In genomic region chr17:27495460-27495859, GRCh38 we compare ENCODE assay signal across 12 cellular contexts. TPM values are rescaled to one million over a fixed set of nuclear protein-coding genes. Genes with fewer than 3 reads are reported as not detected.
DNase-seq lines count a peak whose midpoint lies in the region; ATAC-seq and TF ChIP-seq lines count a peak whose summit lies in the region.
"Had no signal": no experiment of that assay in that cellular context is flagged by ENCODE, and none has a peak within 500 bp of the region (broad histone marks: within the 10 kb centered on the region; RNA-seq: fewer than 3 reads in every experiment).

No MANE protein-coding gene starts in this region.

- peak overlapping the region; percentile 75 for H3K27ac Mint-ChIP-seq in endodermal cell

- H3K9ac ChIP-seq in endodermal cell (ENCODE audit: extremely low read depth, low read length, poor library complexity, severe bottlenecking): no peak overlapping the region

- H3K36me3 ChIP-seq in endodermal cell (ENCODE audit: control insufficient read depth, insufficient read depth, low read length) (peaks cover 7% of the 10 kb centered on the region), BE2C (no peaks in the 10 kb centered on the region)

- H3K9me3 ChIP-seq in endodermal cell (ENCODE audit: control insufficient read depth, low read length) (peaks cover 8% of the 10 kb centered on the region), BE2C (no peaks in the 10 kb centered on the region)

- H3K36me3 Mint-ChIP-seq in endodermal cell (ENCODE audit: low read depth): peaks cover 20% of the 10 kb centered on the region

- peaks cover 11% of the 10 kb centered on the region for H3K9me3 Mint-ChIP-seq in endodermal cell

- no peak overlapping the region for H3K27ac ChIP-seq in endodermal cell (ENCODE audit: low read depth, low read length)
- H3K27ac ChIP-seq: VCaP had no signal

- TF ChIP-seq CTCF in endodermal cell (conservative IDR thresholded peaks at IDR 0.05) (no peak), BE2C (IDR thresholded peaks at IDR 0.05; ENCODE audit: low read depth, low read length) (no peak)

- no peaks in the 10 kb centered on the region for H3K27me3 Mint-ChIP-seq in endodermal cell (ENCODE audit: insufficient read depth)

- H3K4me1 ChIP-seq in endodermal cell (ENCODE audit: control insufficient read depth, insufficient read depth, low read length): peaks cover 15% of the 10 kb centered on the region
- H3K4me1 ChIP-seq in BE2C: no peaks in the 10 kb centered on the region

- H3K27me3 ChIP-seq in endodermal cell (ENCODE audit: control insufficient read depth, insufficient read depth, low read length, poor library complexity, severe bottlenecking) (no peaks in the 10 kb centered on the region), BE2C (no peaks in the 10 kb centered on the region)

- H3K4me1 Mint-ChIP-seq in endodermal cell: peaks cover 52% of the 10 kb centered on the region

- H3K4me3 ChIP-seq in endodermal cell (ENCODE audit: low read length): no peak overlapping the region
- H3K4me3 ChIP-seq in BE2C (ENCODE audit: low read depth, low read length): no peak overlapping the region
- H3K4me3 ChIP-seq: lung had no signal

- ATAC-seq in HG03354 (IDR thresholded peaks at IDR 0.05; ENCODE audit: poor library complexity, severe bottlenecking, unreplicated experiment) (peak; percentile 47), HG03280 (IDR thresholded peaks at IDR 0.05; ENCODE audit: unreplicated experiment) (no peak)

- WGBS in endodermal cell (ENCODE audit: insufficient coverage in 1 of 2, insufficient read length in 1 of 2), 2 experiments: 94 to 95% methylated on average over 5 to 6 of the region's 6 CpGs

- H3K4me3 Mint-ChIP-seq in endodermal cell: no peak overlapping the region

- DNase-seq in Caki2 (ENCODE audit: low read depth) (peak; percentile 72), endodermal cell (no peak), renal cortical epithelial cell (ENCODE audit: low read depth) (peak; percentile 94), BE2C (no peak), SIG-M5 treated with dmso at 0.1 percent for 504 hours (lab: John Stamatoyannopoulos, UW; ENCODE audit: unreplicated experiment) (no peak), KBM-7 (no peak)
- DNase-seq: NCI-H774; stimulated activated CD4-positive, alpha-beta T cell treated with anti-CD3 and anti-CD28 coated beads, Interleukin-2, amount 100 ng/mL, for 24 hours had no signal

- in situ Hi-C loops in Caki2 (cut with HindIII; ENCODE audit: low pct_unique_long_range_greater_than_20kb, low sequenced_read_pairs) (no loop called here), KBM-7 (cut with MboI; ENCODE audit: low pct_unique_long_range_greater_than_20kb, low sequenced_read_pairs) (no loop called here)

RNA-seq across cellular contexts. Expression of gene KSR1, which starts 39.2 kb away (rescaled TPM):
- 0.51 and 4.4 TPM in 2 replicates for total RNA-seq in Caki2 (2014; rRNA removed; shearing (Covaris generic); ENCODE audit: low replicate concordance)
- total RNA-seq in endodermal cell (10 to 100 TPM; 33.7 to 46.3 TPM), renal cortical epithelial cell (2.4 and 29.3 TPM in 2 replicates)
- 18.3 TPM for polyA plus RNA-seq in endodermal cell (2013, experiment 1 of 2)
- 18.3 TPM for polyA plus RNA-seq in endodermal cell (2013, experiment 2 of 2)
- polyA plus RNA-seq in BE2C (2012; ENCODE audit: insufficient read depth, insufficient read length, low read depth): 21.3 TPM

Comparison
In these comparisons a context has a peak if more than half of its experiments do, and no peak if none do; other contexts are left out.
1. DNase-seq: peak in Caki2 (single experiment) and renal cortical epithelial cell (single experiment); none in endodermal cell (single experiment), BE2C (single experiment), SIG-M5 treated with dmso at 0.1 percent for 504 hours (single experiment) and KBM-7 (single experiment).